ENCODE assay signal across 1 cellular context in the genomic region with DNA sequence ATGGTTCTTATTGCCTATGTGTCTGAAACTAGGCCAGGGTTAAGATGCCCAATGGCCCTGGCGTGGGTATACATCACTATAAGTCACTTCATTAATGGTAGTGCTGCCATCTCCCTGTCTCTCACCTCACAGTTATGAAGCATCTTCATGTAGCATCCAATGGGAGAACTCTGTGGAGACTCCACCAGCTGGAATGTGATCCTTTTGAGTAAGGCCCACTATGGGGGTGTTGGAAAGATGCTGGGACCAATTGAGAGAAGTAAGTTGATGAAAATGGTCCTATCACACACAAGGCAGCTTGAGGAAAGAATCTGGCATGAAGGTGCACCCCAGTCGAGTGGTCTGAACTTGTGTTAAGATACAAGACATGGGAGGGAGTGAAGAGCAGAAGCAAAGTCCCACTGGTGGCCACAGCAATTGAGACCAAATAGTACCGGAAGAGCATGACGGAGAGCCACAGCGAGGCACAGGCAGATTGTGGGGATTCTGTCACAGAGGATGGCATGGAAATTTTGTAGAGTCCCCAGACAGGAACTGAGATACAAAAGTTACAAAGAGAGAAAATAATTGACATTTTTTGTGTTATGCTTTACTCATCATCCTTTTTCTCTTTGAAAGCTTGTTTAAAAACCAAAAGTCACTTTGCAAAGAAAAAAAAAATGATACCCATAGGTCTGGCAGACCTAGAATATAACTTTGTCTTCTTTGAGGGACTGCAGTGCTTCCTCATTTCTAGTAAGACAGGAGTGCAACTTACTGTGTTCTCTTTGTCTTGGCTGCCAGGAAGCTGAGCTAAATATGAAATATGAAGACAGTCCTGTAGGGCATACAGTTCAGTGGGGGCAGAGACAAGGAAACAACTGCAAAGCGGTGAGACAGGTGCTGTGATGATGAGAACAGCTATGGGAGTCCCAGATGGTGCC.
TF ChIP-seq lines count a peak whose summit lies in the region.

No MANE protein-coding gene starts in this region.

TF ChIP-seq in IMR-90, 13 proteins besides CTCF, POLR2A, EP300 and RAD21:
- TF ChIP-seq CHD1 (IDR thresholded peaks at IDR 0.05; ENCODE audit: low read depth, low read length) (no peak), USF2 (IDR thresholded peaks at IDR 0.05; ENCODE audit: low read depth, low read length) (no peak), MAFK (IDR thresholded peaks at IDR 0.05; ENCODE audit: low read depth, low read length) (no peak), MAZ (IDR thresholded peaks at IDR 0.05; ENCODE audit: borderline replicate concordance, low read depth, low read length) (no peak), CEBPB (IDR thresholded peaks at IDR 0.05; ENCODE audit: low read depth, low read length) (no peak), NFE2L2 (IDR thresholded peaks at IDR 0.05; ENCODE audit: low read depth, low read length) (no peak), RCOR1 (IDR thresholded peaks at IDR 0.05; ENCODE audit: insufficient replicate concordance, low read length) (no peak), MXI1 (IDR thresholded peaks at IDR 0.05; ENCODE audit: borderline replicate concordance, low read depth, low read length) (no peak), FOS (IDR thresholded peaks at IDR 0.05; ENCODE audit: low read depth, low read length) (no peak), SMC3 (IDR thresholded peaks at IDR 0.05; ENCODE audit: low read depth, low read length) (no peak), RFX5 (IDR thresholded peaks at IDR 0.05; ENCODE audit: low read depth, low read length) (no peak)
